9 cellular contexts compared by ENCODE assay signal in the genomic region with DNA sequence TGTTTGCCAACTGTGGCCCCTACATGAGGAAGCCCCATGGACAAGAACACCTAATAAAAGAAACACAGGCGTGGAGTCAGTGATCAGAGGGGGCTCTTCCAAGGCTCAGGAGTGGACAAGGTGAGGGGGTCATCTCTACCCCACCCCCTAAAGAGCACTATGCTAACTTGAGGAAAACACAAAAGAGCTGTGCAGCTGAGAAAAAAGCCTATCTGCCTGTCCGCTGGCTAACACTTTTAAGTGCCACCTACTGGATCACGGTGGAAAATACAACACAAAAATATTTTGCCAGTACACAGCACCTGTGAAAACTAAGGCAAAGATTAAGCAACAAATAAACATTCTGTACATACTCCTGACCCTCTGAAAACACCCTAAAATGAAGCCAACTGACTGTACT. TPM values are rescaled to one million over a fixed set of nuclear protein-coding genes. Genes with fewer than 3 reads are reported as not detected.
DNase-seq lines count a peak whose midpoint lies in the region; ATAC-seq, FAIRE-seq and TF ChIP-seq lines count a peak whose summit lies in the region.
"Had no signal": no experiment of that assay in that cellular context is flagged by ENCODE, and none has a peak within 500 bp of the region (broad histone marks: within the 10 kb centered on the region; RNA-seq: fewer than 3 reads in every experiment).

No MANE protein-coding gene starts in this region.

- peaks cover 15% of the 10 kb centered on the region; the same call in 1 of the 2 replicates for H3K4me1 ChIP-seq in GM23338 (ENCODE audit: insufficient read depth)
- peaks cover 16% of the 10 kb centered on the region; the same call in 1 of the 2 replicates for H3K4me1 ChIP-seq in HepG2 (ENCODE audit: insufficient read depth, low read length)

- peaks cover 3% of the 10 kb centered on the region for H3K27me3 Mint-ChIP-seq in GM23338 (ENCODE audit: insufficient read depth, low read depth, poor library complexity)
- no peaks in the 10 kb centered on the region for H3K27me3 Mint-ChIP-seq in stimulated activated memory B cell treated with anti-CD40 and anti-IgM and Interleukin-4, amounts not matched to agents 10 μg/mL and 1 μg/mL and 100 μg/mL, for 72 hours

- DNase-seq in DMS153 (lab: John Stamatoyannopoulos, UW), result peak; percentile 28
- peak; percentile 60 for DNase-seq in GM23338 (ENCODE audit: low spot score)
- DNase-seq in WERI-Rb-1, result peak; percentile 29
- DNase-seq in HepG2 (ENCODE audit: low spot score), result no peak
- DNase-seq in KG1 (lab: John Stamatoyannopoulos, UW), result no peak

- no peak for TF ChIP-seq POLR2A in HepG2 (IDR thresholded peaks at IDR 0.05; ENCODE audit: insufficient read depth in 1 of 2, low read depth in 2 of 2, low read length in 2 of 2)

- intact Hi-C loops in HepG2 (cut with micrococcal nuclease; ENCODE audit: unreplicated experiment), result loop anchor here (1.0 to 5.0 kb wide), 2 partner anchors 52 to 116 kb away; partner anchors contain the start of gene COBL

- peaks cover 3% of the 10 kb centered on the region; the same call in 1 of the 2 replicates for H3F3A ChIP-seq in GM23338 (replicated peaks; ENCODE audit: low read depth)

- peak; percentile 50 to 60 for TF ChIP-seq CTCF in GM23338 (conservative IDR thresholded peaks at IDR 0.05; ENCODE audit: low read depth in 2 of 2)
- peak; percentile 47; the same call in 1 of the 2 replicates for TF ChIP-seq CTCF in WERI-Rb-1 (IDR thresholded peaks at IDR 0.05; ENCODE audit: low read depth, low read length)
- peak; percentile 68 for TF ChIP-seq CTCF in HepG2 (CRISPR knock-in tag; IDR thresholded peaks at IDR 0.05)

- H3K27ac ChIP-seq in GM23338 (ENCODE audit: low read depth), result no peak overlapping the region
- no peak overlapping the region for H3K27ac ChIP-seq in WERI-Rb-1
- no peak overlapping the region for H3K27ac ChIP-seq in HepG2 (ENCODE audit: extremely low read length, insufficient read depth, low read length)
- H3K27ac ChIP-seq: SK-N-MC had no signal

- H3K4me3 Mint-ChIP-seq in GM23338, result no peak overlapping the region
- H3K4me3 Mint-ChIP-seq in stimulated activated memory B cell treated with anti-CD40 and anti-IgM and Interleukin-4, amounts not matched to agents 10 μg/mL and 1 μg/mL and 100 μg/mL, for 72 hours, result no peak overlapping the region

- TF ChIP-seq RAD21 in HepG2 (CRISPR knock-in tag; IDR thresholded peaks at IDR 0.05), result no peak

- H3K27me3 ChIP-seq in GM23338 (ENCODE audit: insufficient read depth) (no peaks in the 10 kb centered on the region), WERI-Rb-1 (ENCODE audit: insufficient read depth, low read depth, severe bottlenecking) (no peaks in the 10 kb centered on the region), HepG2 (ENCODE audit: control insufficient read depth in 1 of 2, insufficient read depth in 2 of 2, low read length in 2 of 2) (no peaks in the 10 kb centered on the region)

- BruUV-seq in HepG2 (replicated peaks; lab: Mats Ljungman, UMichigan), result no TSS peak

- H4K20me1 ChIP-seq in GM23338 (replicated peaks; ENCODE audit: insufficient read depth) (no peaks in the 10 kb centered on the region), HepG2 (ENCODE audit: insufficient read depth, low read length) (no peaks in the 10 kb centered on the region)

- no peaks in the 10 kb centered on the region for H3K9me3 Mint-ChIP-seq in GM23338
- H3K9me3 Mint-ChIP-seq in stimulated activated memory B cell treated with anti-CD40 and anti-IgM and Interleukin-4, amounts not matched to agents 10 μg/mL and 1 μg/mL and 100 μg/mL, for 72 hours, result no peaks in the 10 kb centered on the region

- H3K36me3 ChIP-seq in GM23338 (ENCODE audit: insufficient read depth) (no peaks in the 10 kb centered on the region), WERI-Rb-1 (no peaks in the 10 kb centered on the region), HepG2 (replicated peaks in 1 of 2; ENCODE audit: control insufficient read depth in 1 of 2, insufficient read depth in 2 of 2, low read length in 2 of 2) (no peaks in the 10 kb centered on the region)

- POLR2A ChIA-PET in HepG2 (lab: Yijun Ruan, JAX), result no interaction called here

- no peaks in the 10 kb centered on the region for H3K9me2 ChIP-seq in GM23338 (ENCODE audit: insufficient read depth)

- CTCF ChIA-PET in HepG2 (lab: Yijun Ruan, JAX; ENCODE audit: low intra/inter-chr PET ratio, low total read pairs), result interaction anchor here (1.4 to 3.9 kb wide), 2 partner anchors 144 to 208 kb away, joined by 6 to 38 read pairs; no protein-coding TSS in a partner anchor

- H3K79me2 ChIP-seq in GM23338 (replicated peaks; ENCODE audit: insufficient read depth), result no peaks in the 10 kb centered on the region
- no peaks in the 10 kb centered on the region for H3K79me2 ChIP-seq in HepG2 (ENCODE audit: insufficient read depth, low read length)

- H3K9ac ChIP-seq in HepG2 (ENCODE audit: insufficient read depth, low read depth, low read length), result no peak overlapping the region

- no peak for TF ChIP-seq EP300 in HepG2 (IDR thresholded peaks at IDR 0.05; ENCODE audit: low read depth in 2 of 2, low read length in 2 of 2)
- no peak for TF ChIP-seq EP300 in HepG2 (CRISPR knock-in tag; IDR thresholded peaks at IDR 0.05; ENCODE audit: borderline replicate concordance)

- H3K9me3 ChIP-seq in WERI-Rb-1 (ENCODE audit: severe bottlenecking), result no peaks in the 10 kb centered on the region
- H3K9me3 ChIP-seq in HepG2 (ENCODE audit: low read length), result no peaks in the 10 kb centered on the region

- no peaks in the 10 kb centered on the region for H3K36me3 Mint-ChIP-seq in GM23338 (ENCODE audit: low read depth)
- no peaks in the 10 kb centered on the region for H3K36me3 Mint-ChIP-seq in stimulated activated memory B cell treated with anti-CD40 and anti-IgM and Interleukin-4, amounts not matched to agents 10 μg/mL and 1 μg/mL and 100 μg/mL, for 72 hours

- peak; percentile 89 for FAIRE-seq in HepG2 (lab: Jason Lieb, UNC)

- peaks cover 25% of the 10 kb centered on the region for H3K4me1 Mint-ChIP-seq in GM23338
- no peaks in the 10 kb centered on the region for H3K4me1 Mint-ChIP-seq in stimulated activated memory B cell treated with anti-CD40 and anti-IgM and Interleukin-4, amounts not matched to agents 10 μg/mL and 1 μg/mL and 100 μg/mL, for 72 hours

- H2AFZ ChIP-seq in GM23338 (peak overlapping the region; percentile 4; the same call in 1 of the 2 replicates), HepG2 (ENCODE audit: low read length) (no peak overlapping the region)

- H3K4me3 ChIP-seq in GM23338, result no peak overlapping the region
- no peak overlapping the region for H3K4me3 ChIP-seq in WERI-Rb-1 (ENCODE audit: low read depth, low read length)
- H3K4me3 ChIP-seq in HepG2 (replicated peaks in 1 of 3; ENCODE audit: insufficient read depth in 1 of 3, low read depth in 2 of 3, low read length in 3 of 3), result no peak overlapping the region
- H3K4me3 ChIP-seq: SK-N-MC had no signal

- 0% methylated on average over 3 of the region's 3 CpGs for WGBS in HepG2 (ENCODE audit: low lambda C conversion rate)

- H3K27ac Mint-ChIP-seq in GM23338, result no peak overlapping the region
- no peak overlapping the region for H3K27ac Mint-ChIP-seq in stimulated activated memory B cell treated with anti-CD40 and anti-IgM and Interleukin-4, amounts not matched to agents 10 μg/mL and 1 μg/mL and 100 μg/mL, for 72 hours

- ATAC-seq in GM23338 (0 out of 3 replicates have a peak, but pooled peaks have one; percentile 6), HepG2 (peak; percentile 48), HG03354 (IDR thresholded peaks at IDR 0.05; ENCODE audit: poor library complexity, severe bottlenecking, unreplicated experiment) (no peak), GM18517 (IDR thresholded peaks at IDR 0.05; ENCODE audit: unreplicated experiment) (no peak)
- ATAC-seq in stimulated activated memory B cell treated with anti-CD40 and anti-IgM and Interleukin-4, amounts not matched to agents 10 μg/mL and 1 μg/mL and 100 μg/mL, for 72 hours, result no peak

- in situ Hi-C loops in HepG2 (cut with HindIII; ENCODE audit: extremely low pct_ligation_motif_present, low pct_unique_long_range_greater_than_20kb), result loop anchor here (5.0 to 10.0 kb wide), 3 partner anchors 115 to 207 kb away; no protein-coding TSS in a partner anchor

- H3K4me2 ChIP-seq in GM23338 (no peak overlapping the region), HepG2 (ENCODE audit: low read depth, low read length) (no peak overlapping the region)

TF ChIP-seq in GM23338, 12 proteins besides CTCF, POLR2A, EP300 and RAD21 (continues in another document):
- TF ChIP-seq STAT1 (IDR thresholded peaks at IDR 0.05; ENCODE audit: unreplicated experiment), result no peak
- TF ChIP-seq NANOG (IDR thresholded peaks at IDR 0.05; ENCODE audit: borderline replicate concordance), result no peak
- no peak for TF ChIP-seq JUNB (IDR thresholded peaks at IDR 0.05; ENCODE audit: unreplicated experiment)

TF ChIP-seq in HepG2, 621 proteins besides CTCF, POLR2A, EP300 and RAD21 (continues in another document):
- TF ChIP-seq STAG1 (CRISPR knock-in tag; IDR thresholded peaks at IDR 0.05) (peak; percentile 56), SMC3 (IDR thresholded peaks at IDR 0.05; ENCODE audit: low read length) (peak; percentile 28; the same call in 1 of the 2 replicates), CEBPG (CRISPR knock-in tag; IDR thresholded peaks at IDR 0.05) (no peak)

RNA-seq across cellular contexts. Expression of gene COBL, which starts 53.1 kb away (rescaled TPM):
- total RNA-seq in GM23338 (2014; rRNA removed; shearing (Covaris generic)), result 40.2 and 51.9 TPM in 2 replicates
- polyA plus RNA-seq in GM23338 (2016; fragmentation: Nextera tagmentation; extraction: Ambion mirVana) (16.1 and 18.3 TPM in 2 replicates), HepG2 (2011; rRNA removed) (4.9 and 8.4 TPM in 2 replicates)
- total RNA-seq in HepG2 (2016; rRNA removed; fragmentation: Illumina TruSeq; extraction: Trizol), result 3.8 and 4.4 TPM in 2 replicates
- 1.7 and 3.4 TPM in 2 replicates for total RNA-seq in HepG2 (2016; cell fraction: cytosol; rRNA removed; fragmentation: Illumina TruSeq; extraction: Trizol; ENCODE audit: low read depth)
- total RNA-seq in HepG2 (2016; cell fraction: insoluble cytoplasmic fraction; rRNA removed; fragmentation: Illumina TruSeq; extraction: Trizol), result 2.9 and 3.7 TPM in 2 replicates
- total RNA-seq in HepG2 (2016; cell fraction: membrane; rRNA removed; fragmentation: Illumina TruSeq; extraction: Trizol), result 3.3 TPM in 2 replicates
- 7.8 and 8.5 TPM in 2 replicates for total RNA-seq in HepG2 (2016; cell fraction: nucleus; rRNA removed; fragmentation: Illumina TruSeq; extraction: Trizol)
- polyA plus RNA-seq in HepG2 (2011; cell fraction: cytosol; rRNA removed), result 3.8 and 4.6 TPM in 2 replicates
- polyA plus RNA-seq in HepG2 (2011; cell fraction: nucleus; rRNA removed), result 5.7 and 7.9 TPM in 2 replicates
- polyA plus RNA-seq in HepG2 (2012), result 13.2 and 13.3 TPM in 2 replicates
- polyA plus RNA-seq in HepG2 (2016; cell fraction: cytosol; fragmentation: Illumina TruSeq; extraction: Trizol; ENCODE audit: low read depth), result 0.85 and 0.88 TPM in 2 replicates
- 4.3 and 5.9 TPM in 2 replicates for polyA plus RNA-seq in HepG2 (2016; cell fraction: insoluble cytoplasmic fraction; fragmentation: Illumina TruSeq; extraction: Trizol; ENCODE audit: low read depth)
- 1.7 and 2.0 TPM in 2 replicates for polyA plus RNA-seq in HepG2 (2016; cell fraction: membrane; fragmentation: Illumina TruSeq; extraction: Trizol; ENCODE audit: low read depth)
- 7.6 and 8.4 TPM in 2 replicates for polyA plus RNA-seq in HepG2 (2016; cell fraction: nucleus; fragmentation: Illumina TruSeq; extraction: Trizol; ENCODE audit: insufficient read depth, low read depth)
- 15.4 and 59.2 TPM in 2 replicates for polyA minus RNA-seq in HepG2 (2011; rRNA and poly(A)+ RNA removed; ENCODE audit: low replicate concordance)
- polyA minus RNA-seq in HepG2 (2011; cell fraction: cytosol; rRNA and poly(A)+ RNA removed), result 5.0 and 7.4 TPM in 2 replicates
- polyA minus RNA-seq in HepG2 (2011; cell fraction: nucleus; rRNA and poly(A)+ RNA removed), result 17.9 and 22.8 TPM in 2 replicates

Comparison
In these comparisons a context has a peak if more than half of its experiments do, and no peak if none do; other contexts are left out.
1. DNase-seq: peak in DMS153 (single experiment), GM23338 (single experiment) and WERI-Rb-1 (single experiment); none in HepG2 (single experiment) and KG1 (single experiment).
2. ATAC-seq: peak in GM23338 (single experiment) and HepG2 (single experiment); none in HG03354 (single experiment), stimulated activated memory B cell treated with anti-CD40 and anti-IgM and Interleukin-4, amounts not matched to agents 10 μg/mL and 1 μg/mL and 100 μg/mL, for 72 hours (single experiment) and GM18517 (single experiment).
3. Peak in every context shown above with its lines, with median percentiles within 50 percentile points of each other: CTCF ChIP-seq.